ENCODE assay signal across 13 cellular contexts in genomic region chr7:85074-85945, GRCh38.
DNase-seq lines count a peak whose midpoint lies in the region; ATAC-seq and TF ChIP-seq lines count a peak whose summit lies in the region.
"Had no signal": no experiment of that assay in that cellular context is flagged by ENCODE, and none has a peak within 500 bp of the region (broad histone marks: within the 10 kb centered on the region; RNA-seq: fewer than 3 reads in every experiment).

No MANE protein-coding gene starts in this region.

- WGBS in upper lobe of left lung, 2 donors: 68 to 72% methylated on average over 18 to 19 of the region's 19 CpGs

- H3K9me3 ChIP-seq in upper lobe of left lung: no peaks in the 10 kb centered on the region
- H3K9me3 ChIP-seq: suprapubic skin had no signal

- no peak for TF ChIP-seq EP300 in upper lobe of left lung (IDR thresholded peaks at IDR 0.05)

- H3K4me3 Mint-ChIP-seq in activated naive CD4-positive, alpha-beta T cell treated with anti-CD3 and anti-CD28 coated beads, Interleukin-2, amount 50 U/mL, for 24 hours: no peak overlapping the region
- H3K4me3 Mint-ChIP-seq in CD14-positive monocyte: no peak overlapping the region

- no peak for DNase-seq in activated naive CD4-positive, alpha-beta T cell treated with anti-CD3 and anti-CD28 coated beads, Interleukin-2, amount 50 U/mL, for 72 hours (ENCODE audit: low spot score in 2 of 2)
- peak; percentile 87 for DNase-seq in astrocyte of the cerebellum (ENCODE audit: low read depth)
- peak; percentile 69 for DNase-seq in left ventricle myocardium superior
- DNase-seq in upper lobe of left lung: peak; percentile 54 to 64
- no peak for DNase-seq in CD14-positive monocyte (ENCODE audit: low spot score)
- DNase-seq: foreskin keratinocyte, GF-D8, NCI-H2171 treated with DMSO at 0.1 percent for 48 hours had no signal

- H3K9me3 Mint-ChIP-seq in activated naive CD4-positive, alpha-beta T cell treated with anti-CD3 and anti-CD28 coated beads, Interleukin-2, amount 50 U/mL, for 24 hours: no peaks in the 10 kb centered on the region
- no peaks in the 10 kb centered on the region for H3K9me3 Mint-ChIP-seq in activated naive CD4-positive, alpha-beta T cell treated with anti-CD3 and anti-CD28 coated beads, Interleukin-2, amount 50 U/mL, for 72 hours
- H3K9me3 Mint-ChIP-seq in CD14-positive monocyte: no peaks in the 10 kb centered on the region

- in situ Hi-C loops in astrocyte of the cerebellum (cut with HindIII; ENCODE audit: low sequenced_read_pairs): no loop called here

- TF ChIP-seq CTCF in astrocyte of the cerebellum (IDR thresholded peaks at IDR 0.05; ENCODE audit: low read depth, low read length, missing control alignments) (no peak), upper lobe of left lung (IDR thresholded peaks at IDR 0.05) (no peak), CD14-positive monocyte (IDR thresholded peaks at IDR 0.05) (no peak)

- intact Hi-C loops in left ventricle myocardium superior (cut with micrococcal nuclease): no loop called here
- intact Hi-C loops in CD14-positive monocyte (cut with micrococcal nuclease): no loop called here

- peaks cover 4 to 16% (median 6%) of the 10 kb centered on the region in 4 donors for H3K4me1 ChIP-seq in upper lobe of left lung

- no peak overlapping the region for H3K27ac ChIP-seq in upper lobe of left lung
- H3K27ac ChIP-seq: foreskin keratinocyte, suprapubic skin had no signal

- H3K36me3 Mint-ChIP-seq in activated naive CD4-positive, alpha-beta T cell treated with anti-CD3 and anti-CD28 coated beads, Interleukin-2, amount 50 U/mL, for 24 hours: no peaks in the 10 kb centered on the region
- H3K36me3 Mint-ChIP-seq in activated naive CD4-positive, alpha-beta T cell treated with anti-CD3 and anti-CD28 coated beads, Interleukin-2, amount 50 U/mL, for 72 hours: no peaks in the 10 kb centered on the region
- peaks cover 3 to 7% of the 10 kb centered on the region in 2 donors for H3K36me3 Mint-ChIP-seq in CD14-positive monocyte

- no peaks in the 10 kb centered on the region for H3K27me3 ChIP-seq in upper lobe of left lung

- peak overlapping the region; percentile 0 for H3K27ac Mint-ChIP-seq in activated naive CD4-positive, alpha-beta T cell treated with anti-CD3 and anti-CD28 coated beads, Interleukin-2, amount 50 U/mL, for 24 hours
- H3K27ac Mint-ChIP-seq in activated naive CD4-positive, alpha-beta T cell treated with anti-CD3 and anti-CD28 coated beads, Interleukin-2, amount 50 U/mL, for 72 hours: no peak overlapping the region
- H3K27ac Mint-ChIP-seq in CD14-positive monocyte: no peak overlapping the region

- no peak overlapping the region for H3K4me3 ChIP-seq in astrocyte of the cerebellum (ENCODE audit: low read depth, low read length)
- no peak overlapping the region for H3K4me3 ChIP-seq in upper lobe of left lung
- H3K4me3 ChIP-seq: suprapubic skin had no signal

- no peak for ATAC-seq in activated naive CD4-positive, alpha-beta T cell treated with anti-CD3 and anti-CD28 coated beads, Interleukin-2, amount 50 U/mL, for 72 hours
- ATAC-seq in left ventricle myocardium superior (peak; percentile 73), upper lobe of left lung (ENCODE audit: low FRiP score in 2 of 2) (no peak), HG03432 (IDR thresholded peaks at IDR 0.05; ENCODE audit: unreplicated experiment) (no peak), HG02763 (IDR thresholded peaks at IDR 0.05; ENCODE audit: unreplicated experiment) (no peak)
- ATAC-seq: foreskin keratinocyte, Panc1 had no signal

- no peaks in the 10 kb centered on the region for H3K27me3 Mint-ChIP-seq in activated naive CD4-positive, alpha-beta T cell treated with anti-CD3 and anti-CD28 coated beads, Interleukin-2, amount 50 U/mL, for 24 hours
- peaks cover 5 to 8% (median 6%) of the 10 kb centered on the region in 3 donors for H3K27me3 Mint-ChIP-seq in CD14-positive monocyte (ENCODE audit: low read depth in 3 of 3)

- H3K4me1 Mint-ChIP-seq in activated naive CD4-positive, alpha-beta T cell treated with anti-CD3 and anti-CD28 coated beads, Interleukin-2, amount 50 U/mL, for 24 hours: peaks cover 4% of the 10 kb centered on the region
- H3K4me1 Mint-ChIP-seq in CD14-positive monocyte: peaks cover 46% of the 10 kb centered on the region

- TF ChIP-seq POLR2A in upper lobe of left lung (IDR thresholded peaks at IDR 0.05): no peak

- H3K36me3 ChIP-seq in upper lobe of left lung: no peaks in the 10 kb centered on the region
- H3K36me3 ChIP-seq: suprapubic skin had no signal

Comparison
In these comparisons a context has a peak if more than half of its experiments do, and no peak if none do; other contexts are left out.
1. DNase-seq: peak in astrocyte of the cerebellum (single experiment), left ventricle myocardium superior (single experiment) and upper lobe of left lung (2 of 2); none in activated naive CD4-positive, alpha-beta T cell treated with anti-CD3 and anti-CD28 coated beads, Interleukin-2, amount 50 U/mL, for 72 hours (0 of 2) and CD14-positive monocyte (single experiment).